Comparison of ENCODE assay signal across 27 cellular contexts in the genomic region with DNA sequence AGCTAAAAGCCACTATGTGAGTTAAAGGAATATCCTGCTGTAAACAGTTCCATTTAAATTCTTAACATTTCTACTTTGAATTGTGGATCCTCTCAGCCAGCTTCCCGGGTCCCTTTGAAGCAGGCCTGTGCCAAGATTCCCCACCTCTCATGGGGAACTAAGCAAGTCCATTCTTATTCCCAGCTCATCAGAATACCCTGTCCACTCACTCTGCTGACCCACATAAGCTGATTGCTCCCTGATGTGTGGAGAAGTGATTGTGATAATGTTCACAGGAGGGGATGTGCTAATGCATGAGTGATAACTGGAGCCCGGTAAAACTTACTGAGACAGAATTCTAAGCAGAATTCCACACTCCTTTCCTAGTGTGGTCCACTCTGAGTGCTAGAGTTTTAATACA.
"Had no signal": no experiment of that assay in that cellular context is flagged by ENCODE, and none has a peak within 500 bp of the region (broad histone marks: within the 10 kb centered on the region; RNA-seq: fewer than 3 reads in every experiment).

No MANE protein-coding gene starts in this region.

- H3K9me3 ChIP-seq: esophagus muscularis mucosa, neutrophil, pancreas, tibial artery had no signal

- FAIRE-seq: astrocyte, colon, pancreas had no signal

- H3K27me3 Mint-ChIP-seq: activated CD4-positive, alpha-beta memory T cell treated with anti-CD3 and anti-CD28 coated beads for 36 hours; activated naive CD8-positive, alpha-beta T cell treated with anti-CD3 and anti-CD28 coated beads for 36 hours; effector memory CD8-positive, alpha-beta T cell; naive thymus-derived CD8-positive, alpha-beta T cell; T-helper 17 cell had no signal

- H3K36me3 Mint-ChIP-seq: activated CD4-positive, alpha-beta memory T cell treated with anti-CD3 and anti-CD28 coated beads for 36 hours; activated naive CD8-positive, alpha-beta T cell treated with anti-CD3 and anti-CD28 coated beads for 36 hours; immature natural killer cell had no signal

- DNase-seq: activated CD4-positive, alpha-beta memory T cell treated with anti-CD3 and anti-CD28 coated beads for 36 hours; activated CD4-positive, alpha-beta T cell treated with anti-CD3 and anti-CD28 coated beads for 4 hours; activated CD4-positive, CD25-positive, alpha-beta regulatory T cell; activated naive CD4-positive, alpha-beta T cell treated with Interleukin-2 at 50 U/mL for 16 hours; activated naive CD8-positive, alpha-beta T cell treated with anti-CD3 and anti-CD28 coated beads for 36 hours; activated T-cell treated with anti-CD3 and anti-CD28 coated beads, Interleukin-2, amount 50 U/mL, for 48 hours; central memory CD4-positive, alpha-beta T cell; effector memory CD8-positive, alpha-beta T cell; head of caudate nucleus; hypothalamus; immature natural killer cell; kidney glomerular epithelial cell; left lung; naive thymus-derived CD8-positive, alpha-beta T cell; pancreas; psoas muscle; right cardiac atrium; stimulated activated CD4-positive, alpha-beta T cell treated with anti-CD3 and anti-CD28 coated beads, Interleukin-4, amount 100 ng/mL, for 24 hours; stimulated activated naive CD8-positive, alpha-beta T cell treated with anti-CD3 and anti-CD28 coated beads, Interleukin-15, Interleukin-2, amounts not matched to agents 100 U/mL and 50 U/mL, for 24 hours; T-helper 17 cell; tibial artery had no signal

- H3K4me3 Mint-ChIP-seq: activated CD4-positive, alpha-beta memory T cell treated with anti-CD3 and anti-CD28 coated beads for 36 hours; activated naive CD8-positive, alpha-beta T cell treated with anti-CD3 and anti-CD28 coated beads for 36 hours; effector memory CD8-positive, alpha-beta T cell; immature natural killer cell; naive thymus-derived CD8-positive, alpha-beta T cell; T-helper 17 cell had no signal

- H3K27me3 ChIP-seq: esophagus muscularis mucosa, gastroesophageal sphincter, left lung, neutrophil, pancreas, tibial artery had no signal

- H3K27ac ChIP-seq: esophagus muscularis mucosa, gastroesophageal sphincter, left lung, neutrophil, pancreas, psoas muscle, tibial artery had no signal

- H3K36me3 ChIP-seq: esophagus muscularis mucosa, gastroesophageal sphincter, left lung, neutrophil, pancreas, tibial artery had no signal

- H3K4me1 ChIP-seq: esophagus muscularis mucosa, gastroesophageal sphincter, left lung, psoas muscle, tibial artery had no signal

- ATAC-seq: effector memory CD8-positive, alpha-beta T cell; gastroesophageal sphincter; left lung; naive thymus-derived CD8-positive, alpha-beta T cell; pancreas; psoas muscle; right cardiac atrium; stimulated activated naive CD8-positive, alpha-beta T cell treated with anti-CD3 and anti-CD28 coated beads, Interleukin-15, Interleukin-2, amounts not matched to agents 100 U/mL and 50 U/mL, for 24 hours; T-helper 17 cell had no signal

- H3K4me3 ChIP-seq: esophagus muscularis mucosa, gastroesophageal sphincter, left lung, lung, pancreas, psoas muscle, tibial artery had no signal

- H3K27ac Mint-ChIP-seq: activated CD4-positive, alpha-beta memory T cell treated with anti-CD3 and anti-CD28 coated beads for 36 hours; activated naive CD8-positive, alpha-beta T cell treated with anti-CD3 and anti-CD28 coated beads for 36 hours; effector memory CD8-positive, alpha-beta T cell; immature natural killer cell; naive thymus-derived CD8-positive, alpha-beta T cell; T-helper 17 cell had no signal

- H3K4me1 Mint-ChIP-seq: activated naive CD8-positive, alpha-beta T cell treated with anti-CD3 and anti-CD28 coated beads for 36 hours; immature natural killer cell; naive thymus-derived CD8-positive, alpha-beta T cell; T-helper 17 cell had no signal
